In genomic region chr5:174618589-174618988, GRCh38 we compare ENCODE assay signal across 20 cellular contexts.
DNase-seq lines count a peak whose midpoint lies in the region; ATAC-seq and TF ChIP-seq lines count a peak whose summit lies in the region.
"Had no signal": no experiment of that assay in that cellular context is flagged by ENCODE, and none has a peak within 500 bp of the region (broad histone marks: within the 10 kb centered on the region; RNA-seq: fewer than 3 reads in every experiment).

No MANE protein-coding gene starts in this region.

- ATAC-seq in IMR-90 (ENCODE audit: low read depth) (peak; percentile 21; the same call in 1 of the 2 replicates), GM21360 (IDR thresholded peaks at IDR 0.05; ENCODE audit: unreplicated experiment) (no peak), GM21529 (IDR thresholded peaks at IDR 0.05; ENCODE audit: unreplicated experiment) (no peak)
- ATAC-seq: GM12878, PC-3 had no signal

- TF ChIP-seq POLR2A in IMR-90 (IDR thresholded peaks at IDR 0.05; ENCODE audit: low read depth, low read length): no peak

- no peaks in the 10 kb centered on the region for H3K36me3 Mint-ChIP-seq in neural crest cell (ENCODE audit: low read depth)
- H3K36me3 Mint-ChIP-seq: CD4-positive, alpha-beta memory T cell had no signal

- H3K36me3 ChIP-seq in BE2C (no peaks in the 10 kb centered on the region), IMR-90 (ENCODE audit: control insufficient read depth, insufficient read depth, low read length) (no peaks in the 10 kb centered on the region)
- H3K36me3 ChIP-seq: SJSA1 had no signal

- H3K4me3 ChIP-seq in BE2C (ENCODE audit: low read depth, low read length): no peak overlapping the region
- H3K4me3 ChIP-seq in IMR-90 (ENCODE audit: insufficient read depth, low read depth, low read length): no peak overlapping the region
- no peak overlapping the region for H3K4me3 ChIP-seq in fibroblast of villous mesenchyme (ENCODE audit: low read depth, low read length)
- H3K4me3 ChIP-seq: GM12878, SJSA1 had no signal

- H3K9me3 Mint-ChIP-seq in neural crest cell: no peaks in the 10 kb centered on the region

- no peak overlapping the region for H2AFZ ChIP-seq in IMR-90 (replicated peaks; ENCODE audit: low read length, poor library complexity)

- no peak for TF ChIP-seq RAD21 in IMR-90 (IDR thresholded peaks at IDR 0.05; ENCODE audit: low read length)

- H3K4me1 Mint-ChIP-seq in neural crest cell: no peaks in the 10 kb centered on the region
- H3K4me1 Mint-ChIP-seq: CD4-positive, alpha-beta memory T cell had no signal

- intact Hi-C loops in IMR-90 (cut with micrococcal nuclease): no loop called here

- BruUV-seq in IMR-90 (replicated peaks; lab: Mats Ljungman, UMichigan): no TSS peak

- H3K4me2 ChIP-seq in IMR-90 (ENCODE audit: low read depth, low read length): no peak overlapping the region

- in situ Hi-C loops in IMR-90 (cut with MboI; ENCODE audit: low sequenced_read_pairs): no loop called here

- H3K14ac ChIP-seq in IMR-90 (replicated peaks; ENCODE audit: low read depth, low read length): no peak overlapping the region

- no peaks in the 10 kb centered on the region for H3K79me1 ChIP-seq in IMR-90 (ENCODE audit: low read depth in 1 of 2, low read length in 2 of 2)

- no peak overlapping the region; the same call in 1 of the 2 replicates for H3K18ac ChIP-seq in IMR-90 (ENCODE audit: low read depth, low read length)

- H2AK5ac ChIP-seq in IMR-90 (ENCODE audit: low read depth, low read length): no peak overlapping the region

- CTCF ChIA-PET in IMR-90 (lab: Yijun Ruan, JAX): interaction anchor here (0.5 kb wide), 1 partner anchor 169 kb away, joined by 3 read pairs; no protein-coding TSS in a partner anchor

- H3K4ac ChIP-seq in IMR-90 (ENCODE audit: low read depth, low read length): no peak overlapping the region

- H3K9me3 ChIP-seq in BE2C (no peaks in the 10 kb centered on the region), IMR-90 (ENCODE audit: control insufficient read depth, insufficient read depth, low read length) (0 out of 2 replicates have a peak, but pooled peaks cover 2% of the 10 kb centered on the region)

- no peaks in the 10 kb centered on the region for H3K9me1 ChIP-seq in IMR-90 (ENCODE audit: insufficient read depth, low read length)

- H4K5ac ChIP-seq in IMR-90 (ENCODE audit: low read depth, low read length): no peak overlapping the region; the same call in 1 of the 2 replicates

- H3K27ac Mint-ChIP-seq in neural crest cell (ENCODE audit: unreplicated experiment): peak overlapping the region; percentile 14
- H3K27ac Mint-ChIP-seq: CD4-positive, alpha-beta memory T cell had no signal

- no peak overlapping the region for H2BK5ac ChIP-seq in IMR-90 (ENCODE audit: low read depth, low read length, poor library complexity, severe bottlenecking)

- H3K56ac ChIP-seq in IMR-90 (ENCODE audit: extremely low read depth, insufficient read depth, low read length): no peak overlapping the region

- no peaks in the 10 kb centered on the region for H3K27me3 ChIP-seq in BE2C
- H3K27me3 ChIP-seq in IMR-90 (ENCODE audit: control insufficient read depth, insufficient read depth, low read length): peaks cover 5% of the 10 kb centered on the region; the same call in 1 of the 2 replicates
- H3K27me3 ChIP-seq: SJSA1 had no signal

- dilution Hi-C loops in IMR-90 (cut with HindIII; ENCODE audit: low sequenced_read_pairs, unreplicated experiment): no loop called here

- no peaks in the 10 kb centered on the region for H3K27me3 Mint-ChIP-seq in neural crest cell (ENCODE audit: low read depth)

- no peaks in the 10 kb centered on the region for H4K20me1 ChIP-seq in IMR-90 (ENCODE audit: insufficient read depth, low read length)

- no peak overlapping the region for H4K91ac ChIP-seq in IMR-90 (ENCODE audit: insufficient read depth, low read depth, low read length)

- no peak overlapping the region for H2BK15ac ChIP-seq in IMR-90 (ENCODE audit: low read depth, low read length)

- no peak overlapping the region for H2BK20ac ChIP-seq in IMR-90 (ENCODE audit: low read depth, low read length)

- no peak overlapping the region for H3K9ac ChIP-seq in IMR-90 (ENCODE audit: low read depth, low read length)

- TF ChIP-seq CTCF in BE2C (IDR thresholded peaks at IDR 0.05; ENCODE audit: low read depth, low read length) (no peak), IMR-90 (conservative IDR thresholded peaks at IDR 0.05; ENCODE audit: low read depth, low read length) (no peak), fibroblast of villous mesenchyme (IDR thresholded peaks at IDR 0.05; ENCODE audit: insufficient read depth, low read depth, low read length) (no peak), neural crest cell (conservative IDR thresholded peaks at IDR 0.05) (no peak)

- no peak overlapping the region for H3K4me3 Mint-ChIP-seq in neural crest cell
- H3K4me3 Mint-ChIP-seq: H9 had no signal

- H2BK120ac ChIP-seq in IMR-90 (ENCODE audit: low read depth, low read length): no peak overlapping the region

- no CpG with 5 or more reads among the region's 4 CpGs for WGBS in IMR-90 (ENCODE audit: extremely low coverage in 2 of 2, insufficient read length in 1 of 2), 2 experiments

- no peak overlapping the region for H2AK9ac ChIP-seq in IMR-90 (replicated peaks; ENCODE audit: low read depth, low read length, poor library complexity)

- DNase-seq in BE2C (peak; percentile 38), IMR-90 (no peak), fibroblast of villous mesenchyme (ENCODE audit: low read depth) (peak; percentile 81), neural crest cell (ENCODE audit: low read depth, low spot score) (no peak), NCI-H2081 treated with DMSO at 0.1 percent for 48 hours (lab: John Stamatoyannopoulos, UW) (no peak)
- no peak for DNase-seq in effector CD8-positive, alpha-beta T cell (lab: John Stamatoyannopoulos, UW)
- DNase-seq: 8988T; CD4-positive, alpha-beta memory T cell; DMS79 treated with DMSO at 0.1 percent for 48 hours; H9; MV-4-11; NCI-H1417 treated with DMSO at 0.1 percent for 48 hours; NCI-H2029 treated with DMSO at 0.1 percent for 48 hours; NCI-H748 treated with DMSO at 0.1 percent for 48 hours; PC-3 had no signal

- H3K27ac ChIP-seq in IMR-90 (ENCODE audit: insufficient read depth, low read length): no peak overlapping the region
- H3K27ac ChIP-seq: HL-60, SJSA1 had no signal

- peaks cover 5% of the 10 kb centered on the region for H3K4me1 ChIP-seq in BE2C
- peaks cover 2% of the 10 kb centered on the region; the same call in 1 of the 2 replicates for H3K4me1 ChIP-seq in IMR-90 (ENCODE audit: control insufficient read depth, insufficient read depth, low read length)
- H3K4me1 ChIP-seq: SJSA1 had no signal

- no peak overlapping the region for H4K8ac ChIP-seq in IMR-90 (ENCODE audit: low read depth in 2 of 2, low read length in 2 of 2)

- no peak overlapping the region for H3K23ac ChIP-seq in IMR-90 (ENCODE audit: low read depth, low read length)

- POLR2A ChIA-PET in IMR-90 (lab: Charles Lee; ENCODE audit: unreplicated experiment): no interaction called here

TF ChIP-seq in IMR-90, 13 proteins besides CTCF, POLR2A, EP300 and RAD21:
- TF ChIP-seq RFX5 (IDR thresholded peaks at IDR 0.05; ENCODE audit: low read depth, low read length) (no peak), NFE2L2 (IDR thresholded peaks at IDR 0.05; ENCODE audit: low read depth, low read length) (no peak), RCOR1 (IDR thresholded peaks at IDR 0.05; ENCODE audit: insufficient replicate concordance, low read length) (no peak), CHD1 (IDR thresholded peaks at IDR 0.05; ENCODE audit: low read depth, low read length) (no peak), MAZ (IDR thresholded peaks at IDR 0.05; ENCODE audit: borderline replicate concordance, low read depth, low read length) (no peak), MAFK (IDR thresholded peaks at IDR 0.05; ENCODE audit: low read depth, low read length) (no peak), SMC3 (IDR thresholded peaks at IDR 0.05; ENCODE audit: low read depth, low read length) (no peak), CEBPB (IDR thresholded peaks at IDR 0.05; ENCODE audit: low read depth, low read length) (no peak), FOS (IDR thresholded peaks at IDR 0.05; ENCODE audit: low read depth, low read length) (no peak), ELK1 (IDR thresholded peaks at IDR 0.05; ENCODE audit: borderline replicate concordance, low read depth, low read length) (no peak)

Comparison
In these comparisons a context has a peak if more than half of its experiments do, and no peak if none do; other contexts are left out.
1. DNase-seq: peak in BE2C (single experiment) and fibroblast of villous mesenchyme (single experiment); none in IMR-90 (single experiment), neural crest cell (single experiment), effector CD8-positive, alpha-beta T cell (single experiment) and NCI-H2081 treated with DMSO at 0.1 percent for 48 hours (single experiment).